ENCODE assay signal across 15 cellular contexts in genomic region chr17:3765981-3766380, GRCh38. TPM values are rescaled to one million over a fixed set of nuclear protein-coding genes. Genes with fewer than 3 reads are reported as not detected.
A peak's percentile ranks its signal among the peaks of the same experiment; 100 is the strongest.
DNase-seq lines count a peak whose midpoint lies in the region; ATAC-seq and TF ChIP-seq lines count a peak whose summit lies in the region.
"Had no signal": no experiment of that assay in that cellular context is flagged by ENCODE, and none has a peak within 500 bp of the region (broad histone marks: within the 10 kb centered on the region; RNA-seq: fewer than 3 reads in every experiment).

No MANE protein-coding gene starts in this region.

- H3K4me1 Mint-ChIP-seq in CD14-positive monocyte: peaks cover 36% of the 10 kb centered on the region
- peaks cover 62% of the 10 kb centered on the region for H3K4me1 Mint-ChIP-seq in activated naive CD8-positive, alpha-beta T cell treated with anti-CD3 and anti-CD28 coated beads, Interleukin-2, amount 10 ng/mL, durations not matched to agents 7 days and 5 days

- H3K4ac ChIP-seq in neuronal stem cell (ENCODE audit: low read length): no peak overlapping the region

- peak overlapping the region in 4 of 7 donors; percentile 51 to 90 (median 66) for H3K27ac Mint-ChIP-seq in CD14-positive monocyte
- peak overlapping the region; percentile 90 for H3K27ac Mint-ChIP-seq in activated naive CD8-positive, alpha-beta T cell treated with anti-CD3 and anti-CD28 coated beads, Interleukin-2, amount 10 ng/mL, durations not matched to agents 7 days and 5 days
- H3K27ac Mint-ChIP-seq: brain, nephron progenitor cell had no signal

- H3K79me1 ChIP-seq in neuronal stem cell (ENCODE audit: low read depth, low read length): no peaks in the 10 kb centered on the region

- no peak for TF ChIP-seq RAD21 in SK-N-SH (IDR thresholded peaks at IDR 0.05; ENCODE audit: low read length)

- no peaks in the 10 kb centered on the region for H3K27me3 ChIP-seq in DND-41 (ENCODE audit: insufficient read depth, low read length, poor library complexity)
- H3K27me3 ChIP-seq in neuronal stem cell (ENCODE audit: control insufficient read depth in 3 of 3, insufficient read depth in 3 of 3, low read depth in 1 of 3, low read length in 3 of 3): peaks cover 0 to 5% (median 0%) of the 10 kb centered on the region in 3 experiments
- H3K27me3 ChIP-seq in SK-N-SH (ENCODE audit: insufficient read depth): no peaks in the 10 kb centered on the region
- H3K27me3 ChIP-seq: heart left ventricle, suprapubic skin had no signal

- no peaks in the 10 kb centered on the region for H3F3A ChIP-seq in SK-N-SH (replicated peaks; ENCODE audit: insufficient read depth)

- no peak overlapping the region for H3K18ac ChIP-seq in neuronal stem cell (ENCODE audit: low read length)

- no peaks in the 10 kb centered on the region for H3K36me3 Mint-ChIP-seq in CD14-positive monocyte
- H3K36me3 Mint-ChIP-seq in activated naive CD8-positive, alpha-beta T cell treated with anti-CD3 and anti-CD28 coated beads, Interleukin-2, amount 10 ng/mL, durations not matched to agents 7 days and 5 days: peaks cover 9% of the 10 kb centered on the region

- H3K36me3 ChIP-seq in DND-41 (ENCODE audit: insufficient read depth, low read length) (no peaks in the 10 kb centered on the region), neuronal stem cell (replicated peaks in 1 of 2; ENCODE audit: control insufficient read depth in 2 of 2, insufficient read depth in 2 of 2, low read length in 2 of 2) (no peaks in the 10 kb centered on the region), SK-N-SH (replicated peaks in 1 of 2; ENCODE audit: control insufficient read depth in 1 of 2, insufficient read depth in 2 of 2, low read length in 1 of 2) (no peaks in the 10 kb centered on the region)
- H3K36me3 ChIP-seq: heart left ventricle, suprapubic skin had no signal

- H3K23ac ChIP-seq in neuronal stem cell (ENCODE audit: low read depth, low read length, poor library complexity): no peak overlapping the region

- H3K14ac ChIP-seq in neuronal stem cell (ENCODE audit: low read length): no peak overlapping the region

- H2BK15ac ChIP-seq in neuronal stem cell (ENCODE audit: low read length): no peak overlapping the region

- H3K9me2 ChIP-seq in SK-N-SH: no peaks in the 10 kb centered on the region

- H3K79me2 ChIP-seq in DND-41 (ENCODE audit: insufficient read depth, low read length) (no peaks in the 10 kb centered on the region), SK-N-SH (ENCODE audit: insufficient read depth) (no peaks in the 10 kb centered on the region)

- H3K27me3 Mint-ChIP-seq in CD14-positive monocyte (ENCODE audit: low read depth in 3 of 3): peaks cover 0 to 3% (median 2%) of the 10 kb centered on the region in 3 donors
- H3K27me3 Mint-ChIP-seq in activated naive CD8-positive, alpha-beta T cell treated with anti-CD3 and anti-CD28 coated beads, Interleukin-2, amount 10 ng/mL, durations not matched to agents 7 days and 5 days: peaks cover 8% of the 10 kb centered on the region

- H4K91ac ChIP-seq in neuronal stem cell (ENCODE audit: low read depth, low read length, poor library complexity): no peak overlapping the region

- peaks cover 0 to 2% (median 0%) of the 10 kb centered on the region in 7 donors for H3K9me3 Mint-ChIP-seq in CD14-positive monocyte
- H3K9me3 Mint-ChIP-seq in activated naive CD8-positive, alpha-beta T cell treated with anti-CD3 and anti-CD28 coated beads, Interleukin-2, amount 10 ng/mL, durations not matched to agents 7 days and 5 days: peaks cover 3% of the 10 kb centered on the region

- H2BK12ac ChIP-seq in neuronal stem cell (ENCODE audit: low read length): no peak overlapping the region

- no peak for TF ChIP-seq EP300 in SK-N-SH (IDR thresholded peaks at IDR 0.05; ENCODE audit: borderline replicate concordance in 1 of 2, low read depth in 1 of 2, low read length in 1 of 2)

- no peak overlapping the region for H2BK120ac ChIP-seq in neuronal stem cell (ENCODE audit: low read depth, low read length)

- H2AK5ac ChIP-seq in neuronal stem cell (ENCODE audit: low read depth, low read length): no peak overlapping the region

- H3K9me3 ChIP-seq in DND-41 (ENCODE audit: insufficient read depth, low read length, severe bottlenecking) (no peaks in the 10 kb centered on the region), neuronal stem cell (replicated peaks in 1 of 2; ENCODE audit: control insufficient read depth in 2 of 2, insufficient read depth in 1 of 2, low read depth in 1 of 2, low read length in 2 of 2) (peaks cover 0 to 2% of the 10 kb centered on the region in 2 donors), SK-N-SH (no peaks in the 10 kb centered on the region)

- POLR2A ChIA-PET in activated naive CD8-positive, alpha-beta T cell treated with anti-CD3 and anti-CD28 coated beads, Interleukin-2, amount 10 ng/mL, durations not matched to agents 7 days and 5 days (lab: Charles Lee): interaction anchor here (1.0 to 2.7 kb wide), 2 partner anchors 22 to 30 kb away, joined by 4 to 14 read pairs; no protein-coding TSS in a partner anchor
- POLR2A ChIA-PET in SK-N-SH (lab: Yijun Ruan, JAX): no interaction called here

- no peak for TF ChIP-seq CTCF in CD14-positive monocyte (IDR thresholded peaks at IDR 0.05)
- no peak for TF ChIP-seq CTCF in DND-41 (IDR thresholded peaks at IDR 0.05; ENCODE audit: borderline replicate concordance, extremely low read depth, low read length, poor library complexity, severe bottlenecking)
- TF ChIP-seq CTCF in SK-N-SH (IDR thresholded peaks at IDR 0.05): no peak

- H3K9ac ChIP-seq in DND-41 (ENCODE audit: low read depth, low read length) (peak overlapping the region; percentile 53), neuronal stem cell (ENCODE audit: low read depth, low read length, poor library complexity) (no peak overlapping the region), SK-N-SH (no peak overlapping the region)

- DNase-seq in CD14-positive monocyte (ENCODE audit: low spot score): no peak
- peak; percentile 39 for DNase-seq in DND-41
- no peak for DNase-seq in activated naive CD8-positive, alpha-beta T cell treated with anti-CD3 and anti-CD28 coated beads, Interleukin-2, amount 10 ng/mL, durations not matched to agents 7 days and 5 days
- no peak for DNase-seq in neuronal stem cell (ENCODE audit: low spot score)
- DNase-seq in germinal center (ENCODE audit: low spot score): no peak
- no peak for DNase-seq in SK-N-SH
- DNase-seq: DMS153, heart left ventricle, NCI-H1694, NCI-H226, nephron progenitor cell had no signal

- intact Hi-C loops in CD14-positive monocyte (cut with micrococcal nuclease): loop anchor here in 1 of 2 donors (5.0 to 10.0 kb wide), 2 partner anchors 36 to 59 kb away; partner anchors contain the start of gene ITGAE

- H3K4me2 ChIP-seq in DND-41 (ENCODE audit: insufficient read depth, low read length): peak overlapping the region; percentile 48
- H3K4me2 ChIP-seq in neuronal stem cell (ENCODE audit: insufficient read depth, low read length, poor library complexity, severe bottlenecking): no peak overlapping the region
- no peak overlapping the region for H3K4me2 ChIP-seq in SK-N-SH

- CTCF ChIA-PET in SK-N-SH (lab: Yijun Ruan, JAX): no interaction called here

- H2AFZ ChIP-seq in DND-41 (ENCODE audit: low read depth, low read length) (no peak overlapping the region), neuronal stem cell (ENCODE audit: low read length) (no peak overlapping the region), SK-N-SH (ENCODE audit: low read depth) (no peak overlapping the region)

- peak overlapping the region in 1 of 2 donors; percentile 83 for H3K4me3 Mint-ChIP-seq in CD14-positive monocyte
- H3K4me3 Mint-ChIP-seq in activated naive CD8-positive, alpha-beta T cell treated with anti-CD3 and anti-CD28 coated beads, Interleukin-2, amount 10 ng/mL, durations not matched to agents 7 days and 5 days: peak overlapping the region; percentile 74
- H3K4me3 Mint-ChIP-seq: brain, nephron progenitor cell had no signal

- ATAC-seq in DND-41 (ENCODE audit: insufficient read depth, low read depth) (no peak), GM19023 (IDR thresholded peaks at IDR 0.05; ENCODE audit: unreplicated experiment) (no peak)
- no peak for ATAC-seq in activated naive CD8-positive, alpha-beta T cell treated with anti-CD3 and anti-CD28 coated beads, Interleukin-2, amount 10 ng/mL, durations not matched to agents 7 days and 5 days (ENCODE audit: low read depth)
- ATAC-seq: heart left ventricle, Right ventricle myocardium inferior had no signal

- H2BK5ac ChIP-seq in neuronal stem cell (ENCODE audit: low read length): peak overlapping the region; percentile 75

- H3K4me1 ChIP-seq in DND-41 (ENCODE audit: insufficient read depth, low read length): peaks cover 83% of the 10 kb centered on the region
- peaks cover 1 to 6% of the 10 kb centered on the region in 2 donors for H3K4me1 ChIP-seq in neuronal stem cell (ENCODE audit: control insufficient read depth in 2 of 2, insufficient read depth in 1 of 2, low read depth in 1 of 2, low read length in 2 of 2)
- no peaks in the 10 kb centered on the region for H3K4me1 ChIP-seq in SK-N-SH (ENCODE audit: control insufficient read depth in 1 of 2, insufficient read depth in 2 of 2, low read depth in 1 of 2, low read length in 1 of 2)
- H3K4me1 ChIP-seq: suprapubic skin had no signal

- WGBS in neuronal stem cell (ENCODE audit: extremely low coverage in 2 of 2, insufficient read length in 2 of 2, insufficient replicate concordance in 1 of 2), 2 donors: no CpG with 5 or more reads among the region's 9 CpGs
- 66% methylated on average over 9 of the region's 9 CpGs for WGBS in SK-N-SH (ENCODE audit: low lambda C conversion rate)

- H4K8ac ChIP-seq in neuronal stem cell (ENCODE audit: low read depth, low read length): no peak overlapping the region

- H4K20me1 ChIP-seq in DND-41 (ENCODE audit: insufficient read depth, low read length): no peaks in the 10 kb centered on the region
- H4K20me1 ChIP-seq in SK-N-SH (ENCODE audit: insufficient read depth): no peaks in the 10 kb centered on the region

- no peak overlapping the region; a peak in 1 of 4 replicates for H3K4me3 ChIP-seq in DND-41 (ENCODE audit: low read depth in 1 of 2, low read length in 2 of 2)
- no peak overlapping the region for H3K4me3 ChIP-seq in neuronal stem cell (ENCODE audit: low read length in 2 of 2)
- no peak overlapping the region for H3K4me3 ChIP-seq in SK-N-SH (ENCODE audit: low read depth in 2 of 2, low read length in 1 of 2)
- H3K4me3 ChIP-seq: heart left ventricle, suprapubic skin had no signal

- H3K27ac ChIP-seq in DND-41 (ENCODE audit: low read length) (peak overlapping the region; percentile 98), neuronal stem cell (replicated peaks; ENCODE audit: low read length) (no peak overlapping the region), SK-N-SH (ENCODE audit: low read depth in 2 of 2, low read length in 1 of 2) (no peak overlapping the region)
- H3K27ac ChIP-seq: suprapubic skin had no signal

RNA-seq across cellular contexts. Expression of gene ITGAE, which starts 35.0 kb away (rescaled TPM):
- polyA plus RNA-seq in CD14-positive monocyte (10 to 100 TPM; 66.6 to 78.8 TPM), SK-N-SH (2012; rRNA removed) (56.7 and 73.4 TPM in 2 replicates)
- 10 to 100 TPM; 48.1 to 52.0 TPM for total RNA-seq in activated naive CD8-positive, alpha-beta T cell treated with anti-CD3 and anti-CD28 coated beads, Interleukin-2, amount 10 ng/mL, durations not matched to agents 7 days and 5 days
- 59.7 TPM for polyA plus RNA-seq in neuronal stem cell (2013, experiment 1 of 2)
- 59.3 TPM for polyA plus RNA-seq in neuronal stem cell (2013, experiment 2 of 2)
- 72.1 and 78.3 TPM in 2 replicates for polyA plus RNA-seq in SK-N-SH (2012; cell fraction: cytosol; rRNA removed)
- 32.0 and 33.4 TPM in 2 replicates for polyA plus RNA-seq in SK-N-SH (2012; cell fraction: nucleus; rRNA removed)

RNA-seq across cellular contexts. Expression of gene HASPIN, which starts 42.3 kb away (rescaled TPM):
- polyA plus RNA-seq in CD14-positive monocyte: not detected
- 10 to 100 TPM; 17.5 to 21.4 TPM for total RNA-seq in activated naive CD8-positive, alpha-beta T cell treated with anti-CD3 and anti-CD28 coated beads, Interleukin-2, amount 10 ng/mL, durations not matched to agents 7 days and 5 days
- 12.3 TPM for polyA plus RNA-seq in neuronal stem cell (2013, experiment 1 of 2)
- 12.4 TPM for polyA plus RNA-seq in neuronal stem cell (2013, experiment 2 of 2)
- polyA plus RNA-seq in SK-N-SH (2012; rRNA removed): 1.2 and 1.4 TPM in 2 replicates
- polyA plus RNA-seq in SK-N-SH (2012; cell fraction: cytosol; rRNA removed): 1.2 and 1.6 TPM in 2 replicates
- polyA plus RNA-seq in SK-N-SH (2012; cell fraction: nucleus; rRNA removed): 0.55 and 0.80 TPM in 2 replicates
